Comparison of ENCODE assay signal across 8 cellular contexts in genomic region chr2:172556284-172557033, GRCh38. TPM values are rescaled to one million over a fixed set of nuclear protein-coding genes. Genes with fewer than 3 reads are reported as not detected.
DNase-seq lines count a peak whose midpoint lies in the region; ATAC-seq and TF ChIP-seq lines count a peak whose summit lies in the region.

No MANE protein-coding gene starts in this region.

- no peaks in the 10 kb centered on the region for H3K9me3 ChIP-seq in lung (ENCODE audit: control insufficient read depth in 2 of 2, insufficient read depth in 1 of 2, low read length in 1 of 2)

- peak overlapping the region; percentile 98 for H3K4me3 Mint-ChIP-seq in activated CD4-positive, alpha-beta T cell treated with anti-CD3 and anti-CD28 coated beads, Interleukin-2, amount 10 ng/mL, durations not matched to agents 24 days and 14 days

- TF ChIP-seq CTCF in dorsolateral prefrontal cortex (IDR thresholded peaks at IDR 0.05 in 54 of 56, conservative IDR thresholded peaks at IDR 0.05 in 2 of 56; ENCODE audit: low read depth in 1 of 56, partially characterized antibody in 56 of 56) (peak in 1 of 56 donors; percentile 3), lung (IDR thresholded peaks at IDR 0.05; ENCODE audit: control extremely low read depth, extremely low read depth) (no peak)

- peak; percentile 63 for ATAC-seq in GM18517 (IDR thresholded peaks at IDR 0.05; ENCODE audit: unreplicated experiment)
- peak; percentile 61 for ATAC-seq in HG02981 (IDR thresholded peaks at IDR 0.05; ENCODE audit: unreplicated experiment)
- peak; percentile 71 for ATAC-seq in lung (ENCODE audit: insufficient read depth, low FRiP score)

- peak overlapping the region; percentile 97 for H3K27ac Mint-ChIP-seq in activated CD4-positive, alpha-beta T cell treated with anti-CD3 and anti-CD28 coated beads, Interleukin-2, amount 10 ng/mL, durations not matched to agents 24 days and 14 days

- WGBS in lung, 2 donors = 1% methylated on average over 47 to 52 of the region's 52 CpGs

- peak overlapping the region; percentile 33 for H2AFZ ChIP-seq in ACC112 (ENCODE audit: low read length, unreplicated experiment)

- DNase-seq in NCI-H226 (peak; percentile 58), dorsolateral prefrontal cortex (peak in 8 of 10 donors; percentile 13 to 60 (median 40)), lung (ENCODE audit: low spot score) (peak; percentile 60)
- peak; percentile 92 for DNase-seq in activated CD4-positive, alpha-beta T cell treated with anti-CD3 and anti-CD28 coated beads, Interleukin-2, amount 10 ng/mL, durations not matched to agents 24 days and 14 days
- peak; percentile 31 for DNase-seq in stimulated activated CD8-positive, alpha-beta memory T cell treated with anti-CD3 and anti-CD28 coated beads, Interleukin-15, amount 100 ng/mL, for 1 hour (ENCODE audit: low read depth)

- H3K4me1 ChIP-seq in ACC112 (ENCODE audit: control insufficient read depth, insufficient read depth, low read length, unreplicated experiment) (peaks cover 40% of the 10 kb centered on the region), lung (ENCODE audit: control insufficient read depth in 2 of 2, insufficient read depth in 2 of 2, low read length in 2 of 2) (peaks cover 1 to 4% of the 10 kb centered on the region in 2 donors)

- intact Hi-C loops in activated CD4-positive, alpha-beta T cell treated with anti-CD3 and anti-CD28 coated beads, Interleukin-2, amount 10 ng/mL, durations not matched to agents 24 days and 14 days (cut with micrococcal nuclease) = loop anchor here (1.0 to 10.0 kb wide), 11 partner anchors 9 to 1838 kb away; partner anchors contain the start of genes CDCA7, DCAF17, DYNC1I2 and GORASP2
- intact Hi-C loops in dorsolateral prefrontal cortex (cut with DNase I) = no loop called here

- H3K27me3 ChIP-seq in ACC112 (ENCODE audit: insufficient read depth, low read length) (no peaks in the 10 kb centered on the region), dorsolateral prefrontal cortex (no peaks in the 10 kb centered on the region), lung (ENCODE audit: control insufficient read depth, insufficient read depth) (no peaks in the 10 kb centered on the region)

- peak overlapping the region; percentile 87 for H3K27ac ChIP-seq in ACC112 (ENCODE audit: low read depth, low read length)
- peak overlapping the region in 57 of 59 donors; percentile 33 to 98 (median 86) for H3K27ac ChIP-seq in dorsolateral prefrontal cortex
- H3K27ac ChIP-seq in lung (ENCODE audit: low read depth in 1 of 2, low read length in 1 of 2) = peak overlapping the region; percentile 95 to 98

- H3K4me3 ChIP-seq in ACC112 (ENCODE audit: low read depth, low read length) (peak overlapping the region; percentile 96), dorsolateral prefrontal cortex (peak overlapping the region; percentile 59 to 98 (median 91)), lung (peak overlapping the region; percentile 68)

- H3K36me3 ChIP-seq in ACC112 (ENCODE audit: insufficient read depth, low read length) (peaks cover 9% of the 10 kb centered on the region; the same call in 1 of the 2 replicates), lung (ENCODE audit: control insufficient read depth in 2 of 2, insufficient read depth in 2 of 2, low read length in 2 of 2) (peaks cover 0 to 3% of the 10 kb centered on the region in 2 donors)

- peaks cover 51% of the 10 kb centered on the region for H3K4me1 Mint-ChIP-seq in activated CD4-positive, alpha-beta T cell treated with anti-CD3 and anti-CD28 coated beads, Interleukin-2, amount 10 ng/mL, durations not matched to agents 24 days and 14 days

- no peaks in the 10 kb centered on the region for H3K27me3 Mint-ChIP-seq in activated CD4-positive, alpha-beta T cell treated with anti-CD3 and anti-CD28 coated beads, Interleukin-2, amount 10 ng/mL, durations not matched to agents 24 days and 14 days

- no peaks in the 10 kb centered on the region for H3K9me3 Mint-ChIP-seq in activated CD4-positive, alpha-beta T cell treated with anti-CD3 and anti-CD28 coated beads, Interleukin-2, amount 10 ng/mL, durations not matched to agents 24 days and 14 days

- peaks cover 40% of the 10 kb centered on the region for H3K36me3 Mint-ChIP-seq in activated CD4-positive, alpha-beta T cell treated with anti-CD3 and anti-CD28 coated beads, Interleukin-2, amount 10 ng/mL, durations not matched to agents 24 days and 14 days (ENCODE audit: low read depth)

- H3K79me2 ChIP-seq in ACC112 (ENCODE audit: control insufficient read depth, insufficient read depth, low read length, unreplicated experiment) = peaks cover 59% of the 10 kb centered on the region

RNA-seq across cellular contexts. Expression of gene PDK1, which starts 0.6 kb away (rescaled TPM):
- total RNA-seq in activated CD4-positive, alpha-beta T cell treated with anti-CD3 and anti-CD28 coated beads, Interleukin-2, amount 10 ng/mL, durations not matched to agents 24 days and 14 days = 42.6 and 46.9 TPM in 2 replicates
- total RNA-seq in dorsolateral prefrontal cortex (10 to 100 TPM; 16.9 to 66.1 (median 29.3) TPM), lung (10 to 100 TPM; 12.1 to 20.9 TPM)
- polyA plus RNA-seq in lung = 1 to 10 TPM; 2.9 to 5.2 TPM

Comparison
In these comparisons a context has a peak if more than half of its experiments do, and no peak if none do; other contexts are left out.
1. Peak in every context shown above with its lines: DNase-seq, ATAC-seq, H3K4me3 ChIP-seq and H3K27ac ChIP-seq.
2. DNase-seq: peak in every context shown above with its lines; median percentile 92 in activated CD4-positive, alpha-beta T cell treated with anti-CD3 and anti-CD28 coated beads, Interleukin-2, amount 10 ng/mL, durations not matched to agents 24 days and 14 days; 60 in lung; 58 in NCI-H226; 40 in dorsolateral prefrontal cortex; 31 in stimulated activated CD8-positive, alpha-beta memory T cell treated with anti-CD3 and anti-CD28 coated beads, Interleukin-15, amount 100 ng/mL, for 1 hour.